In genomic region chr2:226790436-226790835, GRCh38 we compare ENCODE assay signal across 9 cellular contexts. TPM values are rescaled to one million over a fixed set of nuclear protein-coding genes. Genes with fewer than 3 reads are reported as not detected.
DNase-seq lines count a peak whose midpoint lies in the region; ATAC-seq and TF ChIP-seq lines count a peak whose summit lies in the region.
"Had no signal": no experiment of that assay in that cellular context is flagged by ENCODE, and none has a peak within 500 bp of the region (broad histone marks: within the 10 kb centered on the region; RNA-seq: fewer than 3 reads in every experiment).

No MANE protein-coding gene starts in this region.

- intact Hi-C loops in left ventricle myocardium superior (cut with micrococcal nuclease): no loop called here
- intact Hi-C loops in naive thymus-derived CD4-positive, alpha-beta T cell (cut with micrococcal nuclease): loop anchor here (5.0 kb wide), 3 partner anchors 73 to 1843 kb away; partner anchors contain the start of gene AGFG1 (in 1 of the 2)

- POLR2A ChIA-PET in naive thymus-derived CD4-positive, alpha-beta T cell (lab: Charles Lee): interaction anchor here (1.0 to 3.8 kb wide), 6 partner anchors 10 to 60 kb away, joined by 4 to 28 read pairs (median 6); partner anchors contain the start of genes IRS1 and RHBDD1

- H3K9me3 Mint-ChIP-seq in chondrocyte (ENCODE audit: low read depth): no peaks in the 10 kb centered on the region
- peaks cover 0 to 3% (median 0%) of the 10 kb centered on the region in 11 donors for H3K9me3 Mint-ChIP-seq in naive thymus-derived CD4-positive, alpha-beta T cell

- no peaks in the 10 kb centered on the region for H3K9me3 ChIP-seq in right atrium auricular region
- no peaks in the 10 kb centered on the region for H3K9me3 ChIP-seq in naive thymus-derived CD4-positive, alpha-beta T cell (ENCODE audit: control insufficient read depth in 2 of 3, low read length in 3 of 3)
- H3K9me3 ChIP-seq: MG63 had no signal

- H3K27me3 ChIP-seq in right atrium auricular region: no peaks in the 10 kb centered on the region
- H3K27me3 ChIP-seq in naive thymus-derived CD4-positive, alpha-beta T cell (ENCODE audit: control insufficient read depth in 2 of 2, insufficient read depth in 2 of 2, low read length in 2 of 2): no peaks in the 10 kb centered on the region
- H3K27me3 ChIP-seq: MG63 had no signal

- H3K36me3 ChIP-seq in right atrium auricular region: no peaks in the 10 kb centered on the region
- H3K36me3 ChIP-seq in naive thymus-derived CD4-positive, alpha-beta T cell (ENCODE audit: control insufficient read depth in 2 of 3, insufficient read depth in 3 of 3, low read length in 3 of 3): no peaks in the 10 kb centered on the region

- H3K27ac ChIP-seq in right atrium auricular region: peak overlapping the region; percentile 90 to 92
- peak overlapping the region; percentile 97 for H3K27ac ChIP-seq in naive thymus-derived CD4-positive, alpha-beta T cell (ENCODE audit: low read depth, low read length)

- no peak for ATAC-seq in left ventricle myocardium superior
- no peak for ATAC-seq in naive thymus-derived CD4-positive, alpha-beta T cell
- ATAC-seq in HG02588 (IDR thresholded peaks at IDR 0.05; ENCODE audit: unreplicated experiment): no peak

- H3K4me3 Mint-ChIP-seq in chondrocyte (ENCODE audit: unreplicated experiment): peak overlapping the region; percentile 83
- peak overlapping the region; percentile 92 to 99 (median 97) for H3K4me3 Mint-ChIP-seq in naive thymus-derived CD4-positive, alpha-beta T cell

- DNase-seq in right atrium auricular region (ENCODE audit: low spot score) (no peak), left ventricle myocardium superior (no peak), chondrocyte (ENCODE audit: low spot score) (no peak), hepatic stellate cell (ENCODE audit: low spot score) (no peak), iPS-NIHi7 (ENCODE audit: extremely low spot score) (no peak), NCI-H1092 treated with DMSO at 0.1 percent for 48 hours (lab: John Stamatoyannopoulos, UW) (no peak)
- DNase-seq in naive thymus-derived CD4-positive, alpha-beta T cell: no peak
- DNase-seq: MG63 had no signal

- H3K4me3 ChIP-seq in right atrium auricular region: peak overlapping the region; percentile 55 to 62
- peak overlapping the region; percentile 79 for H3K4me3 ChIP-seq in naive thymus-derived CD4-positive, alpha-beta T cell (ENCODE audit: low read length)

- TF ChIP-seq CTCF in right atrium auricular region (IDR thresholded peaks at IDR 0.05): no peak
- no peak for TF ChIP-seq CTCF in chondrocyte (IDR thresholded peaks at IDR 0.05)

- H3K4me1 ChIP-seq in right atrium auricular region: peaks cover 0 to 74% of the 10 kb centered on the region in 2 donors
- peaks cover 8 to 12% of the 10 kb centered on the region in 2 donors for H3K4me1 ChIP-seq in naive thymus-derived CD4-positive, alpha-beta T cell (ENCODE audit: control insufficient read depth in 2 of 2, insufficient read depth in 2 of 2, low read length in 2 of 2)

- CTCF ChIA-PET in naive thymus-derived CD4-positive, alpha-beta T cell (lab: Charles Lee): interaction anchor here (1.0 to 1.2 kb wide), 4 partner anchors 8 to 18 kb away, joined by 3 to 6 read pairs (median 4); no protein-coding TSS in a partner anchor

- no peaks in the 10 kb centered on the region for H3K27me3 Mint-ChIP-seq in chondrocyte (ENCODE audit: low read depth)
- H3K27me3 Mint-ChIP-seq in naive thymus-derived CD4-positive, alpha-beta T cell: peaks cover 0 to 3% (median 0%) of the 10 kb centered on the region in 5 donors

- H3K27ac Mint-ChIP-seq in chondrocyte (ENCODE audit: unreplicated experiment): peak overlapping the region; percentile 96
- H3K27ac Mint-ChIP-seq in naive thymus-derived CD4-positive, alpha-beta T cell: peak overlapping the region; percentile 99 to 100 (median 99)

- H3K36me3 Mint-ChIP-seq in chondrocyte (ENCODE audit: low read depth): peaks cover 2% of the 10 kb centered on the region
- H3K36me3 Mint-ChIP-seq in naive thymus-derived CD4-positive, alpha-beta T cell: peaks cover 0 to 18% (median 0%) of the 10 kb centered on the region in 5 donors

- peaks cover 73% of the 10 kb centered on the region for H3K4me1 Mint-ChIP-seq in chondrocyte (ENCODE audit: low read depth)
- H3K4me1 Mint-ChIP-seq in naive thymus-derived CD4-positive, alpha-beta T cell: peaks cover 5 to 54% (median 39%) of the 10 kb centered on the region in 7 donors

RNA-seq across cellular contexts. Expression of gene IRS1, which starts 9.2 kb away (rescaled TPM):
- 10 to 100 TPM; 14.6 to 15.8 TPM for total RNA-seq in right atrium auricular region
- 24.1 TPM for total RNA-seq in left ventricle myocardium superior
- 5.8 to 12.4 TPM (median 12.0 TPM) in 3 replicates for total RNA-seq in chondrocyte
- total RNA-seq in naive thymus-derived CD4-positive, alpha-beta T cell: 1 to 10 TPM; 1.3 to 7.1 (median 4.4) TPM
- under 1 TPM; 0.40 to 0.65 TPM for polyA plus RNA-seq in naive thymus-derived CD4-positive, alpha-beta T cell

RNA-seq across cellular contexts. Expression of gene RHBDD1, which starts 45.4 kb away (rescaled TPM):
- total RNA-seq in right atrium auricular region (10 to 100 TPM; 12.3 to 16.1 TPM), left ventricle myocardium superior (29.8 TPM), chondrocyte (28.8 to 33.6 TPM (median 30.0 TPM) in 3 replicates)
- total RNA-seq in naive thymus-derived CD4-positive, alpha-beta T cell: 10 to 100 TPM; 42.9 to 70.8 (median 62.1) TPM
- polyA plus RNA-seq in naive thymus-derived CD4-positive, alpha-beta T cell: 10 to 100 TPM; 21.2 to 21.5 TPM
